Comparison of ENCODE assay signal across 1 cellular context in the genomic region with DNA sequence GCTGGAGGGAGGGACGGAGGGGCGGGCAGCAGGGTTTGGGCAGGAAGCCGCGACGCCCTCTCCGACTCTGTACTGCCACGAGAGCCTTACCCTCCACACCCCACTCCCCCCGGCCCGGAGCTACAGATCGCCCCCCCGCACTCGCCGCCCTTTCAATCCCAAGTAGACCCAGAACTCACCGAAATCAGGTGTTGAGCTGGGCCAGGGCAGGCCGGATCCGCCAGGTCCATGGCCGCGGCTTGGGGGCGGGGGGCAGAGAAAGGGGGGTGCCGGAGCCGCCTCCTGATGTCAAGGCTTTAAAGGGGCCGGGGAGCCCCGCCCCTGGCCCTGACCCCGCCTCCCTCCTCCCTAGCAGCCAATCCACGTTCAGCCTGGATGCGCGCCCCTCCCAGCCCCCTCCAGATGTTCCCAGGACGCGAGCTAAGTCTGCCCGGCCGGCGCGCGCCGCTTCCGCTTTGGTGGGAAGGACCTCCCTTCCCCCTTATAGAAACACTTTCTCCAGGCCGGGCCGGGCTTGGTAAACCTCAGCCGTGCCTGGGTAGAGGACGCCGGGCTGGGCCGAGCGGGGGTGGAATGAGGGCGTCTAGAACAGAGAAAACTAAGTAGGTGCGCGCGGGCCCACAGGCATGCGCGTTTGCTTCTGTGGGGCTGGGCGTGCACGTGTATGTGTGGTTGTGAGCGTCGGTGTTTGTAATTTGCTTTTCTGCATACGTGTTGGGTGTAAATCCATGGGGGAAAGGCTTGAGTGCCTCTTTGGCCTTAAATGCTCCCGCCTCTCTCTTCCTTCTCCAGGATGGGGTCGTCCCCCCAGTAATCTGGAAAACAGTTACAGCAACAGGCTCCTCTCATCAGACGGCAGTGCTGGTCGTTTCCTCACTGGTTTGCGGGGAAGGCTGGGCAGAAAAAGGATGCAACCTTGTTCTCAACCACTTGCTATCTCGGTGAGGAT.
TF ChIP-seq lines count a peak whose summit lies in the region.

A gene with protein sequence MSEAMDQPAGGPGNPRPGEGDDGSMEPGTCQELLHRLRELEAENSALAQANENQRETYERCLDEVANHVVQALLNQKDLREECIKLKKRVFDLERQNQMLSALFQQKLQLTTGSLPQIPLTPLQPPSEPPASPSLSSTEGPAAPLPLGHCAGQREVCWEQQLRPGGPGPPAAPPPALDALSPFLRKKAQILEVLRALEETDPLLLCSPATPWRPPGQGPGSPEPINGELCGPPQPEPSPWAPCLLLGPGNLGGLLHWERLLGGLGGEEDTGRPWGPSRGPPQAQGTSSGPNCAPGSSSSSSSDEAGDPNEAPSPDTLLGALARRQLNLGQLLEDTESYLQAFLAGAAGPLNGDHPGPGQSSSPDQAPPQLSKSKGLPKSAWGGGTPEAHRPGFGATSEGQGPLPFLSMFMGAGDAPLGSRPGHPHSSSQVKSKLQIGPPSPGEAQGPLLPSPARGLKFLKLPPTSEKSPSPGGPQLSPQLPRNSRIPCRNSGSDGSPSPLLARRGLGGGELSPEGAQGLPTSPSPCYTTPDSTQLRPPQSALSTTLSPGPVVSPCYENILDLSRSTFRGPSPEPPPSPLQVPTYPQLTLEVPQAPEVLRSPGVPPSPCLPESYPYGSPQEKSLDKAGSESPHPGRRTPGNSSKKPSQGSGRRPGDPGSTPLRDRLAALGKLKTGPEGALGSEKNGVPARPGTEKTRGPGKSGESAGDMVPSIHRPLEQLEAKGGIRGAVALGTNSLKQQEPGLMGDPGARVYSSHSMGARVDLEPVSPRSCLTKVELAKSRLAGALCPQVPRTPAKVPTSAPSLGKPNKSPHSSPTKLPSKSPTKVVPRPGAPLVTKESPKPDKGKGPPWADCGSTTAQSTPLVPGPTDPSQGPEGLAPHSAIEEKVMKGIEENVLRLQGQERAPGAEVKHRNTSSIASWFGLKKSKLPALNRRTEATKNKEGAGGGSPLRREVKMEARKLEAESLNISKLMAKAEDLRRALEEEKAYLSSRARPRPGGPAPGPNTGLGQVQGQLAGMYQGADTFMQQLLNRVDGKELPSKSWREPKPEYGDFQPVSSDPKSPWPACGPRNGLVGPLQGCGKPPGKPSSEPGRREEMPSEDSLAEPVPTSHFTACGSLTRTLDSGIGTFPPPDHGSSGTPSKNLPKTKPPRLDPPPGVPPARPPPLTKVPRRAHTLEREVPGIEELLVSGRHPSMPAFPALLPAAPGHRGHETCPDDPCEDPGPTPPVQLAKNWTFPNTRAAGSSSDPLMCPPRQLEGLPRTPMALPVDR (N-terminal part only) (minus strand): TSS at position 271 of the 949 bp plus-strand sequence. CDS start 24,369 bp downstream, outside the sequence.

TF ChIP-seq in HepG2, 621 proteins besides CTCF, POLR2A, EP300 and RAD21 (continued from another document and continues in another):
- TF ChIP-seq, protein P1, sequence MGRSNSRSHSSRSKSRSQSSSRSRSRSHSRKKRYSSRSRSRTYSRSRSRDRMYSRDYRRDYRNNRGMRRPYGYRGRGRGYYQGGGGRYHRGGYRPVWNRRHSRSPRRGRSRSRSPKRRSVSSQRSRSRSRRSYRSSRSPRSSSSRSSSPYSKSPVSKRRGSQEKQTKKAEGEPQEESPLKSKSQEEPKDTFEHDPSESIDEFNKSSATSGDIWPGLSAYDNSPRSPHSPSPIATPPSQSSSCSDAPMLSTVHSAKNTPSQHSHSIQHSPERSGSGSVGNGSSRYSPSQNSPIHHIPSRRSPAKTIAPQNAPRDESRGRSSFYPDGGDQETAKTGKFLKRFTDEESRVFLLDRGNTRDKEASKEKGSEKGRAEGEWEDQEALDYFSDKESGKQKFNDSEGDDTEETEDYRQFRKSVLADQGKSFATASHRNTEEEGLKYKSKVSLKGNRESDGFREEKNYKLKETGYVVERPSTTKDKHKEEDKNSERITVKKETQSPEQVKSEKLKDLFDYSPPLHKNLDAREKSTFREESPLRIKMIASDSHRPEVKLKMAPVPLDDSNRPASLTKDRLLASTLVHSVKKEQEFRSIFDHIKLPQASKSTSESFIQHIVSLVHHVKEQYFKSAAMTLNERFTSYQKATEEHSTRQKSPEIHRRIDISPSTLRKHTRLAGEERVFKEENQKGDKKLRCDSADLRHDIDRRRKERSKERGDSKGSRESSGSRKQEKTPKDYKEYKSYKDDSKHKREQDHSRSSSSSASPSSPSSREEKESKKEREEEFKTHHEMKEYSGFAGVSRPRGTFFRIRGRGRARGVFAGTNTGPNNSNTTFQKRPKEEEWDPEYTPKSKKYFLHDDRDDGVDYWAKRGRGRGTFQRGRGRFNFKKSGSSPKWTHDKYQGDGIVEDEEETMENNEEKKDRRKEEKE (IDR thresholded peaks at IDR 0.05) = no peak
- TF ChIP-seq ZNF275 (CRISPR knock-in tag; IDR thresholded peaks at IDR 0.05; ENCODE audit: borderline replicate concordance) = no peak
- TF ChIP-seq ZNF572 (CRISPR knock-in tag; IDR thresholded peaks at IDR 0.05) = 0 out of 2 replicates have a peak, but pooled peaks have one; percentile 52
- TF ChIP-seq, protein P2, sequence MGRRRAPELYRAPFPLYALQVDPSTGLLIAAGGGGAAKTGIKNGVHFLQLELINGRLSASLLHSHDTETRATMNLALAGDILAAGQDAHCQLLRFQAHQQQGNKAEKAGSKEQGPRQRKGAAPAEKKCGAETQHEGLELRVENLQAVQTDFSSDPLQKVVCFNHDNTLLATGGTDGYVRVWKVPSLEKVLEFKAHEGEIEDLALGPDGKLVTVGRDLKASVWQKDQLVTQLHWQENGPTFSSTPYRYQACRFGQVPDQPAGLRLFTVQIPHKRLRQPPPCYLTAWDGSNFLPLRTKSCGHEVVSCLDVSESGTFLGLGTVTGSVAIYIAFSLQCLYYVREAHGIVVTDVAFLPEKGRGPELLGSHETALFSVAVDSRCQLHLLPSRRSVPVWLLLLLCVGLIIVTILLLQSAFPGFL (CRISPR knock-in tag; IDR thresholded peaks at IDR 0.05) = no peak
- TF ChIP-seq, protein P3, sequence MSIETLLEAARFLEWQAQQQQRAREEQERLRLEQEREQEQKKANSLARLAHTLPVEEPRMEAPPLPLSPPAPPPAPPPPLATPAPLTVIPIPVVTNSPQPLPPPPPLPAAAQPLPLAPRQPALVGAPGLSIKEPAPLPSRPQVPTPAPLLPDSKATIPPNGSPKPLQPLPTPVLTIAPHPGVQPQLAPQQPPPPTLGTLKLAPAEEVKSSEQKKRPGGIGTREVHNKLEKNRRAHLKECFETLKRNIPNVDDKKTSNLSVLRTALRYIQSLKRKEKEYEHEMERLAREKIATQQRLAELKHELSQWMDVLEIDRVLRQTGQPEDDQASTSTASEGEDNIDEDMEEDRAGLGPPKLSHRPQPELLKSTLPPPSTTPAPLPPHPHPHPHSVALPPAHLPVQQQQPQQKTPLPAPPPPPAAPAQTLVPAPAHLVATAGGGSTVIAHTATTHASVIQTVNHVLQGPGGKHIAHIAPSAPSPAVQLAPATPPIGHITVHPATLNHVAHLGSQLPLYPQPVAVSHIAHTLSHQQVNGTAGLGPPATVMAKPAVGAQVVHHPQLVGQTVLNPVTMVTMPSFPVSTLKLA (IDR thresholded peaks at IDR 0.05) = 0 out of 2 replicates have a peak, but pooled peaks have one; percentile 23
- peak; percentile 80 for TF ChIP-seq KAT8 (CRISPR knock-in tag; IDR thresholded peaks at IDR 0.05)
- TF ChIP-seq ZNF44 (CRISPR knock-in tag; IDR thresholded peaks at IDR 0.05) = no peak
- 0 out of 2 replicates have a peak, but pooled peaks have one; percentile 41 for TF ChIP-seq ZNF567 (CRISPR knock-in tag; IDR thresholded peaks at IDR 0.05; ENCODE audit: borderline replicate concordance)
- peak; percentile 78; the same call in 1 of the 2 replicates for TF ChIP-seq ZNF607 (CRISPR knock-in tag; IDR thresholded peaks at IDR 0.05; ENCODE audit: borderline replicate concordance)
- TF ChIP-seq THAP11 (CRISPR knock-in tag; IDR thresholded peaks at IDR 0.05) = peak; percentile 68
- TF ChIP-seq, protein P4, sequence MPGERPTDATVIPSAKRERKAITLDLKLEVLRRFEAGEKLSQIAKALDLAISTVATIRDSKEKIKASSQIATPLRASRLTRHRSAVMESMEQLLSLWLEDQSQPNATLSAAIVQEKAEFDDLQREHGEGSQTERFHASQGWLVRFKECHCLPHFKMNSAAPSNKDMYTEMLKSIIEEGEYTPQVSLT (CRISPR knock-in tag; IDR thresholded peaks at IDR 0.05; ENCODE audit: borderline replicate concordance, low read depth) = no peak
- no peak for TF ChIP-seq CENPX (CRISPR knock-in tag; IDR thresholded peaks at IDR 0.05)
- no peak for TF ChIP-seq RBAK (CRISPR knock-in tag; IDR thresholded peaks at IDR 0.05)
- peak; percentile 65; the same call in 1 of the 2 replicates for TF ChIP-seq KMT2A (CRISPR knock-in tag; IDR thresholded peaks at IDR 0.05)
- 0 out of 2 replicates have a peak, but pooled peaks have one; percentile 63 for TF ChIP-seq ZNF749 (CRISPR knock-in tag; IDR thresholded peaks at IDR 0.05; ENCODE audit: borderline replicate concordance)
- no peak for TF ChIP-seq ZNF841 (CRISPR knock-in tag; IDR thresholded peaks at IDR 0.05; ENCODE audit: borderline replicate concordance)
- TF ChIP-seq IRX3 (CRISPR knock-in tag; IDR thresholded peaks at IDR 0.05; ENCODE audit: borderline replicate concordance, low read depth) = no peak
- TF ChIP-seq ZNF577 (CRISPR knock-in tag; IDR thresholded peaks at IDR 0.05; ENCODE audit: borderline replicate concordance, low read depth) = no peak
- peak; percentile 50 for TF ChIP-seq GATAD1 (CRISPR knock-in tag; IDR thresholded peaks at IDR 0.05)
- no peak for TF ChIP-seq ZNF337 (CRISPR knock-in tag; IDR thresholded peaks at IDR 0.05; ENCODE audit: borderline replicate concordance, low read depth)
- no peak; the same call in 1 of the 2 replicates for TF ChIP-seq ATF7-NPFF (CRISPR knock-in tag; IDR thresholded peaks at IDR 0.05; ENCODE audit: low read depth)
- TF ChIP-seq POGK (CRISPR knock-in tag; conservative IDR thresholded peaks at IDR 0.05) = no peak
- TF ChIP-seq ZNF431 (CRISPR knock-in tag; IDR thresholded peaks at IDR 0.05; ENCODE audit: borderline replicate concordance, low read depth) = 0 out of 2 replicates have a peak, but pooled peaks have one; percentile 45
- 0 out of 2 replicates have a peak, but pooled peaks have one; percentile 46 for TF ChIP-seq ZSCAN31 (CRISPR knock-in tag; IDR thresholded peaks at IDR 0.05; ENCODE audit: low read depth)
- no peak for TF ChIP-seq ZNF670 (CRISPR knock-in tag; IDR thresholded peaks at IDR 0.05; ENCODE audit: borderline replicate concordance)
- TF ChIP-seq CC2D1A (CRISPR knock-in tag; IDR thresholded peaks at IDR 0.05) = no peak
- TF ChIP-seq, protein P5, sequence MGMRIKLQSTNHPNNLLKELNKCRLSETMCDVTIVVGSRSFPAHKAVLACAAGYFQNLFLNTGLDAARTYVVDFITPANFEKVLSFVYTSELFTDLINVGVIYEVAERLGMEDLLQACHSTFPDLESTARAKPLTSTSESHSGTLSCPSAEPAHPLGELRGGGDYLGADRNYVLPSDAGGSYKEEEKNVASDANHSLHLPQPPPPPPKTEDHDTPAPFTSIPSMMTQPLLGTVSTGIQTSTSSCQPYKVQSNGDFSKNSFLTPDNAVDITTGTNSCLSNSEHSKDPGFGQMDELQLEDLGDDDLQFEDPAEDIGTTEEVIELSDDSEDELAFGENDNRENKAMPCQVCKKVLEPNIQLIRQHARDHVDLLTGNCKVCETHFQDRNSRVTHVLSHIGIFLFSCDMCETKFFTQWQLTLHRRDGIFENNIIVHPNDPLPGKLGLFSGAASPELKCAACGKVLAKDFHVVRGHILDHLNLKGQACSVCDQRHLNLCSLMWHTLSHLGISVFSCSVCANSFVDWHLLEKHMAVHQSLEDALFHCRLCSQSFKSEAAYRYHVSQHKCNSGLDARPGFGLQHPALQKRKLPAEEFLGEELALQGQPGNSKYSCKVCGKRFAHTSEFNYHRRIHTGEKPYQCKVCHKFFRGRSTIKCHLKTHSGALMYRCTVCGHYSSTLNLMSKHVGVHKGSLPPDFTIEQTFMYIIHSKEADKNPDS (CRISPR knock-in tag; IDR thresholded peaks at IDR 0.05) = no peak
- no peak for TF ChIP-seq NFIB (CRISPR knock-in tag; IDR thresholded peaks at IDR 0.05; ENCODE audit: borderline replicate concordance)
- TF ChIP-seq ZMAT3 (CRISPR knock-in tag; conservative IDR thresholded peaks at IDR 0.05) = peak; percentile 68; the same call in 1 of the 2 replicates
- no peak for TF ChIP-seq TAF15 (IDR thresholded peaks at IDR 0.05; ENCODE audit: low read depth, low read length, poor library complexity, severe bottlenecking)
- 0 out of 2 replicates have a peak, but pooled peaks have one; percentile 32 for TF ChIP-seq GATAD2A (CRISPR knock-in tag; IDR thresholded peaks at IDR 0.05)
- TF ChIP-seq ZNF879 (CRISPR knock-in tag; IDR thresholded peaks at IDR 0.05) = no peak
- no peak for TF ChIP-seq KLF9 (CRISPR knock-in tag; IDR thresholded peaks at IDR 0.05; ENCODE audit: low read depth)
- TF ChIP-seq FIP1L1 (IDR thresholded peaks at IDR 0.05; ENCODE audit: borderline replicate concordance, insufficient read depth, low read depth, low read length) = 0 out of 2 replicates have a peak, but pooled peaks have one; percentile 80
- TF ChIP-seq ZFP82 (CRISPR knock-in tag; IDR thresholded peaks at IDR 0.05; ENCODE audit: borderline replicate concordance) = no peak
- no peak for TF ChIP-seq FOXO1 (CRISPR knock-in tag; IDR thresholded peaks at IDR 0.05)
- no peak for TF ChIP-seq ZNF496 (CRISPR knock-in tag; IDR thresholded peaks at IDR 0.05; ENCODE audit: insufficient replicate concordance)
- TF ChIP-seq TAF1 (CRISPR knock-in tag; IDR thresholded peaks at IDR 0.05) = peak; percentile 82
- TF ChIP-seq, protein P6, sequence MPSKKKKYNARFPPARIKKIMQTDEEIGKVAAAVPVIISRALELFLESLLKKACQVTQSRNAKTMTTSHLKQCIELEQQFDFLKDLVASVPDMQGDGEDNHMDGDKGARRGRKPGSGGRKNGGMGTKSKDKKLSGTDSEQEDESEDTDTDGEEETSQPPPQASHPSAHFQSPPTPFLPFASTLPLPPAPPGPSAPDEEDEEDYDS (CRISPR knock-in tag; IDR thresholded peaks at IDR 0.05) = peak; percentile 95
- peak; percentile 68; the same call in 1 of the 2 replicates for TF ChIP-seq BHLHE40 (IDR thresholded peaks at IDR 0.05; ENCODE audit: low read length)
- TF ChIP-seq KDM6A (CRISPR knock-in tag; IDR thresholded peaks at IDR 0.05; ENCODE audit: low read depth) = no peak
